In the genomic region with DNA sequence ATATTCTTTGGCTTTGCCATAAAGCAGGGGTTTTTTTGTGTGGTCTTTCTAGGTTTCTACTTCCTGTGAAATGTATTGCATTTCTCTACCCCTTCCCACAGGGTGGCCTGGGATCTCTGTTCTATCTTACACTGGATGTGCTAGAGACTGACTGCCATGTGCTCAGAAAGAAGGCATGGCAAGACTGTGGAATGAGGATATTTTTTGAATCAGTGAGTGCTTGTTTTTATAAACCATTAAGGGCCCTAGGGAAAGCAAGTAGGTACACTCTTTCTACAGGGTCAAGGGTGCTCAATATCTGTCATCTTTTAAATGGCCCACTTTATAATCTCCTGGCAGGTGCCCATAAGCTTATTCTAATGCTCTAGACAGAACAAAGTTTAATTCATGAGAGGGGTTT, we compare ENCODE assay signal across 1 cellular context.
TF ChIP-seq lines count a peak whose summit lies in the region.

No MANE protein-coding gene starts in this region.

TF ChIP-seq in WTC11, 78 proteins besides CTCF, POLR2A, EP300 and RAD21:
- TF ChIP-seq, protein P1, sequence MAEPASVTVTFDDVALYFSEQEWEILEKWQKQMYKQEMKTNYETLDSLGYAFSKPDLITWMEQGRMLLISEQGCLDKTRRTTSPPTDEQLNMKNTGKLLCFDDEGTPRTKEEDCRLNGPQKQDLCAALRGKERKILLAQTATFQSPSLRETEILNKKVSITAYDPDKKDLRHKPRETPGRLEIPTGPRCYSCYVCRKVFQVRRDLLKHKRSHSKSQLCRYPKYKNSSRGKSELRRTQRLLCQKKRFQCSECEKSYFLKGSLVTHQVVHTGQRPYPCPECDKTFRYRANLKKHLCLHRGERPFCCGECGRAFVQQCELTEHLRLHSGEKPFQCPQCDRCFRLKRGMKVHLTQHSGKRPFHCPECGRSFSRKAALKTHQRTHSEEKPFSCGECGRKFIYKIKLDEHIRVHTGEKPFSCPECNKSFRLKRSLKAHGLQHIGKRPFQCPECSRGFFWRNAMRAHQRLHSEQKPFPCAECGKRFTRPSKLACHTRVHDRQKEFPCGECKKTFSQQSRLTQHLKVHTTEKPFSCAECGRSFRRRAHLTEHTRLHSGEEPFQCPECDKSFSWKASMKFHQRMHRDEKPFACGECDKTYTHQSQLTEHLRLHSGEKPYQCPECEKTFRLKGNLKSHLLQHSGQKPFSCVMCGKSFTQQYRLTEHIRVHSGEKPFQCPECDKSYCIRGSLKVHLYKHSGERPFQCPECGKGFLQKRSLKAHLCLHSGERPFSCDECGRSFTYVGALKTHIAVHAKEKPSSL (CRISPR knock-in tag; conservative IDR thresholded peaks at IDR 0.05), result no peak
- TF ChIP-seq, protein P2, sequence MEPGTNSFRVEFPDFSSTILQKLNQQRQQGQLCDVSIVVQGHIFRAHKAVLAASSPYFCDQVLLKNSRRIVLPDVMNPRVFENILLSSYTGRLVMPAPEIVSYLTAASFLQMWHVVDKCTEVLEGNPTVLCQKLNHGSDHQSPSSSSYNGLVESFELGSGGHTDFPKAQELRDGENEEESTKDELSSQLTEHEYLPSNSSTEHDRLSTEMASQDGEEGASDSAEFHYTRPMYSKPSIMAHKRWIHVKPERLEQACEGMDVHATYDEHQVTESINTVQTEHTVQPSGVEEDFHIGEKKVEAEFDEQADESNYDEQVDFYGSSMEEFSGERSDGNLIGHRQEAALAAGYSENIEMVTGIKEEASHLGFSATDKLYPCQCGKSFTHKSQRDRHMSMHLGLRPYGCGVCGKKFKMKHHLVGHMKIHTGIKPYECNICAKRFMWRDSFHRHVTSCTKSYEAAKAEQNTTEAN (CRISPR knock-in tag; IDR thresholded peaks at IDR 0.05), result no peak
- TF ChIP-seq AR (CRISPR knock-in tag; IDR thresholded peaks at IDR 0.05), result no peak
- TF ChIP-seq, protein P3, sequence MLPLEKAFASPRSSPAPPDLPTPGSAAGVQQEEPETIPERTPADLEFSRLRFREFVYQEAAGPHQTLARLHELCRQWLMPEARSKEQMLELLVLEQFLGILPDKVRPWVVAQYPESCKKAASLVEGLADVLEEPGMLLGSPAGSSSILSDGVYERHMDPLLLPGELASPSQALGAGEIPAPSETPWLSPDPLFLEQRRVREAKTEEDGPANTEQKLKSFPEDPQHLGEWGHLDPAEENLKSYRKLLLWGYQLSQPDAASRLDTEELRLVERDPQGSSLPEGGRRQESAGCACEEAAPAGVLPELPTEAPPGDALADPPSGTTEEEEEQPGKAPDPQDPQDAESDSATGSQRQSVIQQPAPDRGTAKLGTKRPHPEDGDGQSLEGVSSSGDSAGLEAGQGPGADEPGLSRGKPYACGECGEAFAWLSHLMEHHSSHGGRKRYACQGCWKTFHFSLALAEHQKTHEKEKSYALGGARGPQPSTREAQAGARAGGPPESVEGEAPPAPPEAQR (CRISPR knock-in tag; IDR thresholded peaks at IDR 0.05), result no peak
TF ChIP-seq in WTC11: peak in this region for 0.
